ENCODE assay signal across 11 cellular contexts in genomic region chr6:54335871-54336270, GRCh38. TPM values are rescaled to one million over a fixed set of nuclear protein-coding genes. Genes with fewer than 3 reads are reported as not detected.
DNase-seq lines count a peak whose midpoint lies in the region; FAIRE-seq and TF ChIP-seq lines count a peak whose summit lies in the region.
"Had no signal": no experiment of that assay in that cellular context is flagged by ENCODE, and none has a peak within 500 bp of the region (broad histone marks: within the 10 kb centered on the region; RNA-seq: fewer than 3 reads in every experiment).

No MANE protein-coding gene starts in this region.

- H3K36me3 ChIP-seq in SJSA1 = no peaks in the 10 kb centered on the region

- H3K27me3 ChIP-seq in SJSA1 (replicated peaks) = no peaks in the 10 kb centered on the region

- H3K4me3 ChIP-seq in SJSA1 (no peak overlapping the region), fibroblast of villous mesenchyme (ENCODE audit: low read depth, low read length) (no peak overlapping the region), skeletal muscle cell (ENCODE audit: low read depth, low read length) (no peak overlapping the region)

- TF ChIP-seq CTCF in fibroblast of villous mesenchyme (IDR thresholded peaks at IDR 0.05; ENCODE audit: insufficient read depth, low read depth, low read length) (no peak), GM10266 (IDR thresholded peaks at IDR 0.05; ENCODE audit: control insufficient read depth, insufficient read depth, low read depth, missing control alignments) (no peak)

- peak overlapping the region; percentile 92 for H3K27ac ChIP-seq in SJSA1

- 0 out of 2 replicates have a peak, but pooled peaks cover 6% of the 10 kb centered on the region for H3K9me3 ChIP-seq in SJSA1 (replicated peaks)

- H3K4me1 ChIP-seq in SJSA1 (replicated peaks) = peaks cover 22% of the 10 kb centered on the region

- no peak for TF ChIP-seq POLR2A in H54 (IDR thresholded peaks at IDR 0.05; ENCODE audit: low read depth, low read length)

- DNase-seq in H54 (ENCODE audit: insufficient read length, low spot score) = peak; percentile 44
- DNase-seq in SJSA1 (ENCODE audit: low read depth in 1 of 2, low spot score in 2 of 2) = peak; percentile 65 to 91
- peak; percentile 96 for DNase-seq in fibroblast of villous mesenchyme (ENCODE audit: low read depth)
- DNase-seq in skeletal muscle cell (ENCODE audit: low read depth) = peak; percentile 93
- no peak for DNase-seq in GM10266 (ENCODE audit: extremely low spot score)
- no peak for DNase-seq in central memory CD4-positive, alpha-beta T cell
- DNase-seq in activated gamma-delta T cell (lab: John Stamatoyannopoulos, UW) = no peak
- no peak for DNase-seq in NCI-H2107 treated with DMSO at 0.1 percent for 48 hours (lab: John Stamatoyannopoulos, UW; ENCODE audit: unreplicated experiment)
- DNase-seq: activated T-cell treated with anti-CD3 and anti-CD28 coated beads, Interleukin-2, amount 50 U/mL, for 1 hour; naive B cell; NCI-H2171 treated with DMSO at 0.1 percent for 48 hours had no signal

- FAIRE-seq in H54 (lab: Jason Lieb, UNC) = peak; percentile 100

RNA-seq across cellular contexts. Expression of gene TINAG, which starts 27.6 kb away (rescaled TPM):
- not detected in 2 replicates for total RNA-seq in SJSA1 (2014; rRNA removed; shearing (Covaris generic))
- not detected in 2 replicates for total RNA-seq in fibroblast of villous mesenchyme

Comparison
In these comparisons a context has a peak if more than half of its experiments do, and no peak if none do; other contexts are left out.
1. DNase-seq: peak in H54 (single experiment), SJSA1 (2 of 2), fibroblast of villous mesenchyme (single experiment) and skeletal muscle cell (single experiment); none in GM10266 (single experiment), central memory CD4-positive, alpha-beta T cell (single experiment), activated gamma-delta T cell (single experiment) and NCI-H2107 treated with DMSO at 0.1 percent for 48 hours (single experiment).